In genomic region chr19:36014029-36014924, GRCh38 we compare ENCODE assay signal across 8 cellular contexts. TPM values are rescaled to one million over a fixed set of nuclear protein-coding genes. Genes with fewer than 3 reads are reported as not detected.
DNase-seq lines count a peak whose midpoint lies in the region; TF ChIP-seq lines count a peak whose summit lies in the region.

TSS of gene ALKBH6 (minus strand) at chr19:36014213. CDS start at chr19:36013397, 816 bp downstream.

- H3K4me2 ChIP-seq in MM.1S (ENCODE audit: low read depth, low read length) (peak within 1 kb of the TSS; percentile 92), neural cell (ENCODE audit: low read length) (peak within 1 kb of the TSS; percentile 53)

- no peak for TF ChIP-seq RAD21 in neural cell (conservative IDR thresholded peaks at IDR 0.05)

- H3F3A ChIP-seq in MM.1S (ENCODE audit: insufficient read depth, low read length), result no peaks in the 10 kb centered on the region
- no peaks in the 10 kb centered on the region for H3F3A ChIP-seq in neural cell (ENCODE audit: insufficient read depth, low read length, poor library complexity, severe bottlenecking)

- H3K4me1 ChIP-seq in ES-I3 (ENCODE audit: insufficient read depth, low read length) (no peaks in the 10 kb centered on the region), HAP-1 (peaks cover 8% of the 10 kb centered on the region), MM.1S (ENCODE audit: low read length) (peaks cover 5% of the 10 kb centered on the region), stomach (peaks cover 15 to 30% (median 24%) of the 10 kb centered on the region in 4 donors)

- H4K20me1 ChIP-seq in MM.1S (ENCODE audit: insufficient read depth, low read length), result no peaks in the 10 kb centered on the region
- H4K20me1 ChIP-seq in neural cell (ENCODE audit: insufficient read depth), result no peaks in the 10 kb centered on the region

- 0 to 5% (median 2%) methylated on average over 24 to 42 of the region's 42 CpGs for WGBS in stomach, 5 donors

- DNase-seq in HAP-1 (ENCODE audit: low spot score in 2 of 2) (peak; percentile 98 to 100), MM.1S (peak; percentile 99), SIG-M5 (lab: John Stamatoyannopoulos, UW) (peak; percentile 96), activated gamma-delta T cell (lab: John Stamatoyannopoulos, UW) (peak; percentile 94), fibroblast of villous mesenchyme (ENCODE audit: low read depth) (peak; percentile 98), stomach (peak; percentile 100)

- H3K4me3 ChIP-seq in HAP-1 (peak within 1 kb of the TSS; percentile 66), MM.1S (ENCODE audit: low read length) (peak within 1 kb of the TSS; percentile 91), fibroblast of villous mesenchyme (ENCODE audit: low read depth, low read length) (peak within 1 kb of the TSS; percentile 97), neural cell (ENCODE audit: low read length) (peak within 1 kb of the TSS; percentile 72), stomach (peak within 1 kb of the TSS; percentile 65 to 83 (median 70))

- intact Hi-C loops in stomach (cut with DNase I; ENCODE audit: low total_unique reads), result no loop called here

- H3K27me3 ChIP-seq in HAP-1 (ENCODE audit: low read depth) (no peaks in the 10 kb centered on the region), MM.1S (replicated peaks; ENCODE audit: insufficient read depth, low read length) (no peaks in the 10 kb centered on the region), neural cell (ENCODE audit: insufficient read depth, low read depth, low read length) (no peaks in the 10 kb centered on the region), stomach (no peaks in the 10 kb centered on the region)

- no peak for TF ChIP-seq POLR2A in stomach (IDR thresholded peaks at IDR 0.05)

- in situ Hi-C loops in HAP-1 (cut with MboI; ENCODE audit: low sequenced_read_pairs), result no loop called here

- H3K9ac ChIP-seq in ES-I3 (ENCODE audit: low read depth, low read length), result peak within 1 kb of the TSS; percentile 88
- H3K9ac ChIP-seq in MM.1S (ENCODE audit: low read length), result peak within 1 kb of the TSS; percentile 81
- H3K9ac ChIP-seq in neural cell (ENCODE audit: low read length), result peak within 1 kb of the TSS; percentile 72

- no peaks in the 10 kb centered on the region for H3K36me3 ChIP-seq in ES-I3 (ENCODE audit: insufficient read depth, low read length)
- H3K36me3 ChIP-seq in HAP-1 (replicated peaks), result no peaks in the 10 kb centered on the region; the same call in 1 of the 2 replicates
- H3K36me3 ChIP-seq in MM.1S (replicated peaks; ENCODE audit: insufficient read depth, low read length), result no peaks in the 10 kb centered on the region
- H3K36me3 ChIP-seq in neural cell (ENCODE audit: insufficient read depth, low read length), result peaks cover 5% of the 10 kb centered on the region
- H3K36me3 ChIP-seq in stomach, result peaks cover 7 to 38% (median 28%) of the 10 kb centered on the region in 4 donors

- no peak for TF ChIP-seq EP300 in neural cell (conservative IDR thresholded peaks at IDR 0.05; ENCODE audit: poor library complexity, severe bottlenecking)
- no peak for TF ChIP-seq EP300 in stomach (IDR thresholded peaks at IDR 0.05)

- TF ChIP-seq CTCF in MM.1S (IDR thresholded peaks at IDR 0.05; ENCODE audit: low read length) (no peak), fibroblast of villous mesenchyme (IDR thresholded peaks at IDR 0.05; ENCODE audit: insufficient read depth, low read depth, low read length) (no peak), neural cell (IDR thresholded peaks at IDR 0.05; ENCODE audit: poor library complexity, severe bottlenecking) (no peak), stomach (IDR thresholded peaks at IDR 0.05) (no peak)

- H3K27ac ChIP-seq in MM.1S (ENCODE audit: low read length), result no peak within 1 kb of the TSS
- H3K27ac ChIP-seq in neural cell (ENCODE audit: low read length), result peak within 1 kb of the TSS; percentile 24
- H3K27ac ChIP-seq in stomach, result peak within 1 kb of the TSS; percentile 75 to 92 (median 90)

- peaks cover 17% of the 10 kb centered on the region for H3K79me2 ChIP-seq in MM.1S (ENCODE audit: low read length)
- H3K79me2 ChIP-seq in neural cell (replicated peaks; ENCODE audit: insufficient read depth, low read length), result no peaks in the 10 kb centered on the region

- H2AFZ ChIP-seq in MM.1S (ENCODE audit: low read length) (peak within 1 kb of the TSS; percentile 90), neural cell (ENCODE audit: low read depth, low read length) (peak within 1 kb of the TSS; percentile 80)

- H3K9me3 ChIP-seq in ES-I3 (ENCODE audit: control insufficient read depth, insufficient read depth, low read length), result no peaks in the 10 kb centered on the region
- H3K9me3 ChIP-seq in HAP-1, result no peaks in the 10 kb centered on the region
- H3K9me3 ChIP-seq in MM.1S (replicated peaks; ENCODE audit: insufficient read depth, low read length), result no peaks in the 10 kb centered on the region
- H3K9me3 ChIP-seq in neural cell (ENCODE audit: low read length), result no peaks in the 10 kb centered on the region
- H3K9me3 ChIP-seq in stomach, result no peaks in the 10 kb centered on the region

- no peaks in the 10 kb centered on the region for H3K9me2 ChIP-seq in MM.1S (replicated peaks; ENCODE audit: insufficient read depth, low read length)
- H3K9me2 ChIP-seq in neural cell (ENCODE audit: insufficient read depth, low read length), result no peaks in the 10 kb centered on the region

TF ChIP-seq in neural cell, 6 proteins besides CTCF, POLR2A, EP300 and RAD21:
- TF ChIP-seq POLR2AphosphoS5 (IDR thresholded peaks at IDR 0.05) (peak; percentile 66), TAF1 (IDR thresholded peaks at IDR 0.05; ENCODE audit: low read depth) (no peak), SMC3 (conservative IDR thresholded peaks at IDR 0.05; ENCODE audit: poor library complexity) (no peak), REST (IDR thresholded peaks at IDR 0.05; ENCODE audit: borderline replicate concordance) (no peak), EZH2 (IDR thresholded peaks at IDR 0.05; ENCODE audit: borderline replicate concordance, insufficient read depth, low read length, poor library complexity, severe bottlenecking) (no peak), MXI1 (conservative IDR thresholded peaks at IDR 0.05; ENCODE audit: poor library complexity, severe bottlenecking) (peak; percentile 57)

RNA-seq across cellular contexts. Expression of gene ALKBH6, which starts in this region (rescaled TPM):
- 14.2 and 16.8 TPM in 2 replicates for total RNA-seq in fibroblast of villous mesenchyme
- polyA plus RNA-seq in neural cell, result 45.6 and 63.2 TPM in 2 replicates
- polyA minus RNA-seq in neural cell, result 12.9 and 14.2 TPM in 2 replicates
- total RNA-seq in stomach, result 100 to 1,000 TPM in 2 of 5 donors, 10 to 100 TPM in 1, 1 to 10 TPM in 2; 8.8 to 187 (median 44.2) TPM
- polyA plus RNA-seq in stomach, result 10 to 100 TPM in 2 of 3 donors, 1 to 10 TPM in 1; 9.8 to 25.8 (median 13.7) TPM
